Comparison of ENCODE assay signal across 8 cellular contexts in the genomic region with DNA sequence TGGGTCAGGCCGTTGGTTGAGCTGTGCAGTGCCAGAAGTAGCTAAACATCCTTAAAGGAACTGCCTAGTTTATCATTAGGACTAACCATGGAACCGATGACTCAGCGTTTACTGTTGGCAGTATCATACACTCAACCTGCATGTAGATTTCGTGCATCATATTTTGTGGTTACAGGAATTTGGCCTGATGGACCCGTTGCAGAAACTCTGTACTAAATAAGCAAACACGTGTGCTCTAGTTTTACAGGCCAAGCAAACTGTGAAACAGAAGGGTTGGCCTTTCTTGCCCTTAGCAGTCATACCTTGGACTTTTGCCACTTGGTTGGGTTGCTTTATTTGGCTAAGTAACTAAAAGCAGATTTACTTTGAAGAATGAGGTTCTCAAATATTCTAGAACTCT. TPM values are rescaled to one million over a fixed set of nuclear protein-coding genes. Genes with fewer than 3 reads are reported as not detected.
DNase-seq lines count a peak whose midpoint lies in the region; ATAC-seq and TF ChIP-seq lines count a peak whose summit lies in the region.

No MANE protein-coding gene starts in this region.

- peaks cover 0 to 5% of the 10 kb centered on the region in 2 donors for H3K4me1 ChIP-seq in naive thymus-derived CD4-positive, alpha-beta T cell (ENCODE audit: control insufficient read depth in 2 of 2, insufficient read depth in 2 of 2, low read length in 2 of 2)

- peaks cover 3% of the 10 kb centered on the region for H3K4me1 Mint-ChIP-seq in CD14-positive monocyte
- peaks cover 0 to 35% (median 4%) of the 10 kb centered on the region in 7 donors for H3K4me1 Mint-ChIP-seq in naive thymus-derived CD4-positive, alpha-beta T cell

- H3K27me3 ChIP-seq in naive thymus-derived CD4-positive, alpha-beta T cell (ENCODE audit: control insufficient read depth in 2 of 2, insufficient read depth in 2 of 2, low read length in 2 of 2): no peaks in the 10 kb centered on the region

- in situ Hi-C loops in G401 (cut with HindIII; ENCODE audit: low sequenced_read_pairs): no loop called here

- intact Hi-C loops in CD14-positive monocyte (cut with micrococcal nuclease): no loop called here
- intact Hi-C loops in naive thymus-derived CD4-positive, alpha-beta T cell (cut with micrococcal nuclease): loop anchor here in 1 of 2 donors (10.0 kb wide), 1 partner anchor 245 kb away; no protein-coding TSS in a partner anchor

- peak; percentile 76 for DNase-seq in G401 (ENCODE audit: low spot score)
- DNase-seq in T1000 (lab: John Stamatoyannopoulos, UW): peak; percentile 75
- peak; percentile 98 to 99 for DNase-seq in foreskin fibroblast
- peak; percentile 100 for DNase-seq in renal cortical epithelial cell (ENCODE audit: low read depth)
- DNase-seq in CD14-positive monocyte (ENCODE audit: low spot score): no peak
- DNase-seq in naive thymus-derived CD4-positive, alpha-beta T cell: no peak
- no peak for DNase-seq in NCI-H146 treated with DMSO at 0.1 percent for 48 hours (lab: John Stamatoyannopoulos, UW; ENCODE audit: unreplicated experiment)

- no peak overlapping the region for H3K4me3 Mint-ChIP-seq in CD14-positive monocyte
- H3K4me3 Mint-ChIP-seq in naive thymus-derived CD4-positive, alpha-beta T cell: no peak overlapping the region

- no peak overlapping the region for H3K27ac ChIP-seq in naive thymus-derived CD4-positive, alpha-beta T cell (ENCODE audit: low read depth, low read length)

- H3K4me3 ChIP-seq in foreskin fibroblast (ENCODE audit: low read depth in 1 of 2, low read length in 2 of 2): no peak overlapping the region
- H3K4me3 ChIP-seq in naive thymus-derived CD4-positive, alpha-beta T cell (ENCODE audit: low read length): no peak overlapping the region

- H3K9me3 ChIP-seq in naive thymus-derived CD4-positive, alpha-beta T cell (ENCODE audit: control insufficient read depth in 2 of 3, low read length in 3 of 3): no peaks in the 10 kb centered on the region

- H3K36me3 Mint-ChIP-seq in CD14-positive monocyte: peaks cover 48 to 83% of the 10 kb centered on the region in 2 donors
- peaks cover 4 to 43% (median 20%) of the 10 kb centered on the region in 5 donors for H3K36me3 Mint-ChIP-seq in naive thymus-derived CD4-positive, alpha-beta T cell

- peaks cover 0 to 30% (median 0%) of the 10 kb centered on the region in 3 experiments for H3K36me3 ChIP-seq in naive thymus-derived CD4-positive, alpha-beta T cell (ENCODE audit: control insufficient read depth in 2 of 3, insufficient read depth in 3 of 3, low read length in 3 of 3)

- no peaks in the 10 kb centered on the region for H3K27me3 Mint-ChIP-seq in CD14-positive monocyte (ENCODE audit: low read depth in 3 of 3)
- no peaks in the 10 kb centered on the region for H3K27me3 Mint-ChIP-seq in naive thymus-derived CD4-positive, alpha-beta T cell

- POLR2A ChIA-PET in naive thymus-derived CD4-positive, alpha-beta T cell (lab: Charles Lee): interaction anchor here (0.6 kb wide), 1 partner anchor 88 kb away, joined by 3 read pairs; no protein-coding TSS in a partner anchor

- H3K9me3 Mint-ChIP-seq in CD14-positive monocyte: no peaks in the 10 kb centered on the region
- H3K9me3 Mint-ChIP-seq in naive thymus-derived CD4-positive, alpha-beta T cell: no peaks in the 10 kb centered on the region

- CTCF ChIA-PET in naive thymus-derived CD4-positive, alpha-beta T cell (lab: Charles Lee): interaction anchor here (0.6 kb wide), 1 partner anchor 50 kb away, joined by 3 read pairs; no protein-coding TSS in a partner anchor

- TF ChIP-seq CTCF in foreskin fibroblast (IDR thresholded peaks at IDR 0.05; ENCODE audit: low read depth, low read length) (no peak), CD14-positive monocyte (IDR thresholded peaks at IDR 0.05) (no peak)

- no peak for ATAC-seq in naive thymus-derived CD4-positive, alpha-beta T cell
- ATAC-seq in GM18868 (IDR thresholded peaks at IDR 0.05; ENCODE audit: unreplicated experiment): no peak

- peak overlapping the region in 1 of 7 donors; percentile 72 for H3K27ac Mint-ChIP-seq in CD14-positive monocyte
- H3K27ac Mint-ChIP-seq in naive thymus-derived CD4-positive, alpha-beta T cell: no peak overlapping the region

RNA-seq across cellular contexts. Expression of a gene that starts 35.6 kb away (rescaled TPM):
- total RNA-seq in G401 (2014; rRNA removed; shearing (Covaris generic)): 58.9 and 91.4 TPM in 2 replicates
- total RNA-seq in renal cortical epithelial cell: 53.7 and 56.8 TPM in 2 replicates
- polyA plus RNA-seq in CD14-positive monocyte: 10 to 100 TPM; 54.9 to 66.0 TPM
- 100 to 1,000 TPM in 2 of 5 experiments, 10 to 100 TPM in 3; 63.7 to 108 (median 95.9) TPM for total RNA-seq in naive thymus-derived CD4-positive, alpha-beta T cell
- 10 to 100 TPM; 31.1 to 41.7 TPM for polyA plus RNA-seq in naive thymus-derived CD4-positive, alpha-beta T cell

Comparison
In these comparisons a context has a peak if more than half of its experiments do, and no peak if none do; other contexts are left out.
1. DNase-seq: peak in G401 (single experiment), T1000 (single experiment), foreskin fibroblast (2 of 2) and renal cortical epithelial cell (single experiment); none in CD14-positive monocyte (single experiment), naive thymus-derived CD4-positive, alpha-beta T cell (0 of 9) and NCI-H146 treated with DMSO at 0.1 percent for 48 hours (single experiment).